Comparison of ENCODE assay signal across 19 cellular contexts in the genomic region with DNA sequence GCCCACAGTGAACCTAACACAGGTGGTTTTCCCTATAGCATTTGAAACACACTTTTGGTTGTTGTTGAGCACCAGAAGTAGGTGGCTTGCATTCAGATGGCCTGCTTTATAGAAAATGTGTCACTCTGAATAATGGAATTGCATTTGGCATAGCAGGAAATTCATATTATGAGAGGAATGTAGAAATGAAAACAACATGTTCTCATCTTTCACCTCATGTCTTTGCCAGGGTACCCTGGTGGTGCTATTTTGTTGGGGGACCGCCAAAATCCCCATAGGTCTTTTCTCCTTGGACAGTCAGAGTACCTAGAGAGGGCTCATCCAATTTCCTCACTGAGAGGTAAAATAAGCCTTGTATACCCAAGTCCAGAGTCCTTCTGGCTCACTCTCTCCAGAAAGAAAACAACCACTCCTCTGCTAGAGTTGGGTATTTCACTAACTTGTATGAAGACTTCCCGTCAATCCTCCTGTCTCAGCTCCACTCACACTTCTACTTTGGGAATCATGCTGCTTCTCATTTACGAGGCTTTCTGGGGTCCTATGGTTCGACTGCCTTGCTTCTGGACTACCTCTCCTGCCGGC.
A peak's percentile ranks its signal among the peaks of the same experiment; 100 is the strongest.
DNase-seq lines count a peak whose midpoint lies in the region; ATAC-seq lines count a peak whose summit lies in the region.
"Had no signal": no experiment of that assay in that cellular context is flagged by ENCODE, and none has a peak within 500 bp of the region (broad histone marks: within the 10 kb centered on the region; RNA-seq: fewer than 3 reads in every experiment).

No MANE protein-coding gene starts in this region.

- no peaks in the 10 kb centered on the region for H3K27me3 Mint-ChIP-seq in activated T-cell treated with anti-CD3 and anti-CD28 coated beads, Interleukin-2, amount 50 U/mL, for 24 hours
- H3K27me3 Mint-ChIP-seq in activated naive CD4-positive, alpha-beta T cell treated with anti-CD3 and anti-CD28 coated beads, Interleukin-2, amount 10 ng/mL, durations not matched to agents 7 days and 5 days: no peaks in the 10 kb centered on the region
- H3K27me3 Mint-ChIP-seq: activated naive CD4-positive, alpha-beta T cell treated with anti-CD3 and anti-CD28 coated beads, Interleukin-2, amount 50 U/mL, for 24 hours; naive B cell had no signal

- intact Hi-C loops in cardiac septum (cut with DNase I): no loop called here

- CTCF ChIA-PET in activated naive CD4-positive, alpha-beta T cell treated with anti-CD3 and anti-CD28 coated beads, Interleukin-2, amount 10 ng/mL, durations not matched to agents 7 days and 5 days (lab: Charles Lee): no interaction called here

- ATAC-seq in left lobe of liver: peak; percentile 98
- ATAC-seq: activated CD4-positive, CD25-positive, alpha-beta regulatory T cell treated with anti-CD3 and anti-CD28 coated beads, Interleukin-2, amount 50 U/mL, for 24 hours had no signal

- H3K9me3 Mint-ChIP-seq in activated T-cell treated with anti-CD3 and anti-CD28 coated beads, Interleukin-2, amount 50 U/mL, for 24 hours: no peaks in the 10 kb centered on the region
- no peaks in the 10 kb centered on the region for H3K9me3 Mint-ChIP-seq in activated naive CD4-positive, alpha-beta T cell treated with anti-CD3 and anti-CD28 coated beads, Interleukin-2, amount 10 ng/mL, durations not matched to agents 7 days and 5 days
- H3K9me3 Mint-ChIP-seq: activated naive CD4-positive, alpha-beta T cell treated with anti-CD3 and anti-CD28 coated beads, Interleukin-2, amount 50 U/mL, for 24 hours; CD8-positive, alpha-beta memory T cell; naive B cell had no signal

- no peak overlapping the region for H3K4me3 Mint-ChIP-seq in activated T-cell treated with anti-CD3 and anti-CD28 coated beads, Interleukin-2, amount 50 U/mL, for 24 hours
- H3K4me3 Mint-ChIP-seq in activated naive CD4-positive, alpha-beta T cell treated with anti-CD3 and anti-CD28 coated beads, Interleukin-2, amount 10 ng/mL, durations not matched to agents 7 days and 5 days: no peak overlapping the region
- H3K4me3 Mint-ChIP-seq: activated naive CD4-positive, alpha-beta T cell treated with anti-CD3 and anti-CD28 coated beads, Interleukin-2, amount 50 U/mL, for 24 hours; CD8-positive, alpha-beta memory T cell; naive B cell had no signal

- H3K27ac Mint-ChIP-seq in activated T-cell treated with anti-CD3 and anti-CD28 coated beads, Interleukin-2, amount 50 U/mL, for 24 hours: peak overlapping the region; percentile 19
- H3K27ac Mint-ChIP-seq in activated naive CD4-positive, alpha-beta T cell treated with anti-CD3 and anti-CD28 coated beads, Interleukin-2, amount 10 ng/mL, durations not matched to agents 7 days and 5 days: no peak overlapping the region
- H3K27ac Mint-ChIP-seq: activated naive CD4-positive, alpha-beta T cell treated with anti-CD3 and anti-CD28 coated beads, Interleukin-2, amount 50 U/mL, for 24 hours had no signal

- no peak for DNase-seq in activated T-cell treated with anti-CD3 and anti-CD28 coated beads, Interleukin-2, amount 50 U/mL, for 24 hours
- DNase-seq in activated T-cell treated with anti-CD3 and anti-CD28 coated beads for 4 hours (no peak), cerebellar cortex (ENCODE audit: low spot score) (peak; percentile 97), left lobe of liver (ENCODE audit: low spot score) (no peak), NAMALWA (ENCODE audit: low spot score) (no peak), HK-2 (ENCODE audit: unreplicated experiment) (no peak), cardiac septum (ENCODE audit: low spot score) (no peak)
- no peak for DNase-seq in activated naive CD4-positive, alpha-beta T cell treated with anti-CD3 and anti-CD28 coated beads, Interleukin-2, amount 10 ng/mL, durations not matched to agents 7 days and 5 days
- DNase-seq: activated CD8-positive, alpha-beta memory T cell treated with anti-CD3 and anti-CD28 coated beads, Interleukin-2, amount 50 U/mL, for 48 hours; CD8-positive, alpha-beta memory T cell; central memory CD4-positive, alpha-beta T cell; GOT3; naive B cell; NCI-H69; retina; stimulated activated CD8-positive, alpha-beta memory T cell treated with anti-CD3 and anti-CD28 coated beads, Interleukin-4, amount 100 ng/mL, for 48 hours; transverse colon had no signal

- peaks cover 71% of the 10 kb centered on the region for H3K36me3 Mint-ChIP-seq in activated T-cell treated with anti-CD3 and anti-CD28 coated beads, Interleukin-2, amount 50 U/mL, for 24 hours (ENCODE audit: low read depth)
- peaks cover 8% of the 10 kb centered on the region for H3K36me3 Mint-ChIP-seq in activated naive CD4-positive, alpha-beta T cell treated with anti-CD3 and anti-CD28 coated beads, Interleukin-2, amount 10 ng/mL, durations not matched to agents 7 days and 5 days

- peaks cover 24% of the 10 kb centered on the region for H3K4me1 Mint-ChIP-seq in activated T-cell treated with anti-CD3 and anti-CD28 coated beads, Interleukin-2, amount 50 U/mL, for 24 hours (ENCODE audit: low read depth)
- peaks cover 4% of the 10 kb centered on the region for H3K4me1 Mint-ChIP-seq in activated naive CD4-positive, alpha-beta T cell treated with anti-CD3 and anti-CD28 coated beads, Interleukin-2, amount 10 ng/mL, durations not matched to agents 7 days and 5 days
